In the genomic region with DNA sequence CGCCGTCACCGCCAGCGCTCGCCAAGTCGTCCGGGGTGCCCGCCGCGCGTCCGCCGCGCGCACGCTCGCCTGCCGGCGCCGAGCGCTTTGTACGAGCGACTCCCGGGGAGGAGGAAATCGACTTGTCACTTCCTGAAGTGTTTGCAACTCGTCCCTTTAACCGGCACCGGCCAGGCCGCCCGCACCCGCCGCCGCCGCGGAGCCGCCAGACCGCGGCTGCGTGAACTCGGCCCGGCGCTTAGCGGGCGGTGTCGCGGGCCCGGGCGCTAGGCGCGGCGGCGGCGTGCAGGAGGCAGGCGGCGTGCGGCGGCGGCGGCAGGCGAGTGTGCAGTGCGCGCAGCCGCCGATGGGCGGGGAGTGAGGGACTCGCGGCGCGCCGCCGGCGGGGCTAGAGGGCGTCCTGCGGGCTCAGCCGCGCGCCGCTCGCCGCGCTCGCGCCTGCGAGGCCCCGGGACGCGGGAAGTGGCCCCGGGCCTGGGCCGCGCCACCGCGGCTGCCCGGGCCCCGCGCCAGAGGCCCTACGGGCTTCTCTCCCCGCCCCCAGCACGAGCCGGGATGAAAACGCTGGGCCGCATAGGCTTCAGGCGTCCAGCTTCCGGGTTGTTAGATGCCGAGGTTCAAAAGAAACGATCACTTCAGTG, we compare ENCODE assay signal across 8 cellular contexts. TPM values are rescaled to one million over a fixed set of nuclear protein-coding genes. Genes with fewer than 3 reads are reported as not detected.
DNase-seq lines count a peak whose midpoint lies in the region; ATAC-seq and TF ChIP-seq lines count a peak whose summit lies in the region.

A gene with protein sequence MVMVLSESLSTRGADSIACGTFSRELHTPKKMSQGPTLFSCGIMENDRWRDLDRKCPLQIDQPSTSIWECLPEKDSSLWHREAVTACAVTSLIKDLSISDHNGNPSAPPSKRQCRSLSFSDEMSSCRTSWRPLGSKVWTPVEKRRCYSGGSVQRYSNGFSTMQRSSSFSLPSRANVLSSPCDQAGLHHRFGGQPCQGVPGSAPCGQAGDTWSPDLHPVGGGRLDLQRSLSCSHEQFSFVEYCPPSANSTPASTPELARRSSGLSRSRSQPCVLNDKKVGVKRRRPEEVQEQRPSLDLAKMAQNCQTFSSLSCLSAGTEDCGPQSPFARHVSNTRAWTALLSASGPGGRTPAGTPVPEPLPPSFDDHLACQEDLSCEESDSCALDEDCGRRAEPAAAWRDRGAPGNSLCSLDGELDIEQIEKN (minus strand): TSS at position 332 of the 641 bp plus-strand sequence. CDS start 37,665 bp downstream, outside the sequence.

- H3K4me1 Mint-ChIP-seq in T-cell (peaks cover 51 to 53% (median 51%) of the 10 kb centered on the region in 3 donors), type B pancreatic cell (ENCODE audit: unreplicated experiment) (peaks cover 50% of the 10 kb centered on the region)

- CTCF ChIA-PET in T-cell (lab: Charles Lee) = interaction anchor here in 1 of 2 donors (1.4 to 3.0 kb wide), 3 partner anchors 10 to 65 kb away, joined by 3 to 20 read pairs (median 4); no protein-coding TSS in a partner anchor

- H3K27me3 ChIP-seq in KMS-11 (ENCODE audit: insufficient read depth, low read depth) = no peaks in the 10 kb centered on the region
- no peaks in the 10 kb centered on the region for H3K27me3 ChIP-seq in adipocyte (replicated peaks; ENCODE audit: control insufficient read depth, insufficient read depth, low read length)
- H3K27me3 ChIP-seq in heart left ventricle = no peaks in the 10 kb centered on the region

- POLR2A ChIA-PET in T-cell (lab: Charles Lee) = interaction anchor here in 1 of 2 donors (0.7 kb wide), 1 partner anchor 21 kb away, joined by 5 read pairs; no protein-coding TSS in a partner anchor

- no peaks in the 10 kb centered on the region for H3K27me3 Mint-ChIP-seq in T-cell
- no peaks in the 10 kb centered on the region for H3K27me3 Mint-ChIP-seq in type B pancreatic cell

- intact Hi-C loops in heart left ventricle (cut with DNase I) = loop anchor here (1.0 to 5.0 kb wide), 9 partner anchors 37 to 327 kb away; partner anchors contain the start of gene OAT (in 1 of the 10)

- DNase-seq in ELR (ENCODE audit: low read depth) (peak; percentile 84), T-cell (peak; percentile 61 to 84 (median 76)), adipocyte (ENCODE audit: low read depth) (peak; percentile 96), heart left ventricle (peak; percentile 88 to 93 (median 89)), pons (ENCODE audit: low spot score) (peak; percentile 78), type B pancreatic cell (ENCODE audit: extremely low spot score, unreplicated experiment) (peak; percentile 88)

- H2AFZ ChIP-seq in KMS-11 (ENCODE audit: low read depth) = peak within 1 kb of the TSS; percentile 62

- no peaks in the 10 kb centered on the region for H3K9me3 Mint-ChIP-seq in T-cell
- H3K9me3 Mint-ChIP-seq in type B pancreatic cell = no peaks in the 10 kb centered on the region

- H3K36me3 Mint-ChIP-seq in T-cell = no peaks in the 10 kb centered on the region
- H3K36me3 Mint-ChIP-seq in type B pancreatic cell = no peaks in the 10 kb centered on the region

- H3K79me2 ChIP-seq in KMS-11 (ENCODE audit: insufficient read depth, low read depth) = peaks cover 26% of the 10 kb centered on the region

- H3K9me3 ChIP-seq in adipocyte (ENCODE audit: control insufficient read depth, low read length) (no peaks in the 10 kb centered on the region), heart left ventricle (no peaks in the 10 kb centered on the region)

- H3K27ac Mint-ChIP-seq in T-cell = peak within 1 kb of the TSS; percentile 92 to 97
- peak within 1 kb of the TSS; percentile 93 for H3K27ac Mint-ChIP-seq in type B pancreatic cell

- H3K4me3 ChIP-seq in KMS-11 (IDR thresholded peaks at IDR 0.05; ENCODE audit: insufficient read depth, low read depth, low read length) (no peak within 1 kb of the TSS), adipocyte (ENCODE audit: low read length) (peak within 1 kb of the TSS; percentile 86), heart left ventricle (peak within 1 kb of the TSS; percentile 62 to 89 (median 75))

- H3K4me1 ChIP-seq in KMS-11 (ENCODE audit: low read depth, poor library complexity, severe bottlenecking) = peaks cover 69% of the 10 kb centered on the region
- peaks cover 59% of the 10 kb centered on the region for H3K4me1 ChIP-seq in adipocyte (ENCODE audit: control insufficient read depth, insufficient read depth, low read length)
- H3K4me1 ChIP-seq in heart left ventricle = peaks cover 19 to 55% (median 41%) of the 10 kb centered on the region in 12 donors

- H3K36me3 ChIP-seq in KMS-11 (ENCODE audit: insufficient read depth) = no peaks in the 10 kb centered on the region
- H3K36me3 ChIP-seq in adipocyte (ENCODE audit: control insufficient read depth, insufficient read depth, low read length, severe bottlenecking) = no peaks in the 10 kb centered on the region
- H3K36me3 ChIP-seq in heart left ventricle = peaks cover 0 to 14% (median 8%) of the 10 kb centered on the region in 9 donors

- H3K4me3 Mint-ChIP-seq in T-cell (peak within 1 kb of the TSS; percentile 89 to 99 (median 95)), type B pancreatic cell (peak within 1 kb of the TSS; percentile 98)

- H3K4me2 ChIP-seq in KMS-11 = peak within 1 kb of the TSS; percentile 95

- TF ChIP-seq CTCF in KMS-11 (conservative IDR thresholded peaks at IDR 0.05; ENCODE audit: low read depth, low read length) (no peak), heart left ventricle (IDR thresholded peaks at IDR 0.05) (peak in 4 of 12 donors; percentile 12 to 36 (median 16)), type B pancreatic cell (conservative IDR thresholded peaks at IDR 0.05) (peak; percentile 15)

- peak within 1 kb of the TSS; percentile 81 for H3K9ac ChIP-seq in KMS-11
- H3K9ac ChIP-seq in adipocyte (ENCODE audit: low read length) = peak within 1 kb of the TSS; percentile 88

- TF ChIP-seq POLR2A in heart left ventricle (IDR thresholded peaks at IDR 0.05) = no peak

- 0 to 1% (median 1%) methylated on average over 43 to 105 of the region's 105 CpGs for WGBS in heart left ventricle, 4 donors

- peak within 1 kb of the TSS; percentile 43 for H3K27ac ChIP-seq in KMS-11
- H3K27ac ChIP-seq in heart left ventricle = peak within 1 kb of the TSS; percentile 80 to 95 (median 84)

- no peaks in the 10 kb centered on the region for H4K20me1 ChIP-seq in KMS-11 (ENCODE audit: insufficient read depth)

- ATAC-seq in GM21723 (IDR thresholded peaks at IDR 0.05; ENCODE audit: unreplicated experiment) (peak; percentile 65), T-cell (replicated peaks in 1 of 4) (peak; percentile 79 to 85 (median 82)), heart left ventricle (peak; percentile 9 to 85 (median 64))

RNA-seq across cellular contexts. Expression of the gene that starts here (rescaled TPM):
- total RNA-seq in T-cell (10 to 100 TPM; 39.3 to 86.5 (median 52.3) TPM), heart left ventricle (10 to 100 TPM; 30.2 to 57.7 (median 36.3) TPM), type B pancreatic cell (ENCODE audit: low replicate concordance) (25.9 and 35.9 TPM in 2 replicates)
- 10 to 100 TPM; 23.7 to 25.6 TPM for polyA plus RNA-seq in heart left ventricle
